Comparison of ENCODE assay signal across 18 cellular contexts in the genomic region with DNA sequence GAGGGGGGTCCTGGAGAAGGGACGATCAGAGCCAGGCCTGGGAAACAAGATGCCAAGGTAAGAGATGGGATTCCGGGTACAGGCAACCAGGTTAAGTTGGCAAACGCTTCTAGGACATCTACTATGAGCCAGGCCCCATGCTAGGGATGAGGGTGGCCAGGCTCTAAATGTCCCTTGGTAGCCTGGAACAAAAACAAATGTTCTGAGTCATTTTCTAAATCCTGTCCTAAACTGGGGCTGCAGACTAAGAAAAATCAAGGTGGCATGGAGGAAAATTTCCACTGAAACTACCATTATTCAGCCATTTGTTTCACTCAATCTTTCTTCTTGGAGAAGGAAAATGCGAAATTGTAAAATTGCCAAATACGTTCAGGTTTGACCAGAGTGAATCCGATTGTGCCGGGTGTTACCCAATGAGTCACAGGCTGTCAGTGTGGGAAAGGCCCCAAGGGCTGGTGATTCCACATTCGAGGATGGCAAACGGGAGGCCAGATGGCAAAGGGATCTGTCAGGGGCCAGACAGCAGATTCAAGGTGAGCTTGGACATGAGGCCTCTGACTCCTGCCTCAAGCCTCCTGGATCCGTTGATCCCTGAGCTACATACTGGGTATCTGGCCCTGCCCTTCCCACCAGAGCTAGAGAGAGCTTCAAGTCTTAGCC. TPM values are rescaled to one million over a fixed set of nuclear protein-coding genes. Genes with fewer than 3 reads are reported as not detected.
A peak's percentile ranks its signal among the peaks of the same experiment; 100 is the strongest.
DNase-seq lines count a peak whose midpoint lies in the region; ATAC-seq and TF ChIP-seq lines count a peak whose summit lies in the region.
"Had no signal": no experiment of that assay in that cellular context is flagged by ENCODE, and none has a peak within 500 bp of the region (broad histone marks: within the 10 kb centered on the region; RNA-seq: fewer than 3 reads in every experiment).

No MANE protein-coding gene starts in this region.

- H4K20me1 ChIP-seq in HCT116 (ENCODE audit: insufficient read depth): no peaks in the 10 kb centered on the region

- POLR2A ChIA-PET in HCT116 (lab: Charles Lee): no interaction called here

- no peaks in the 10 kb centered on the region for H3K79me2 ChIP-seq in HCT116 (ENCODE audit: insufficient read depth, low read length)

- TF ChIP-seq CTCF in HCT116 (IDR thresholded peaks at IDR 0.05 in 2 of 3, conservative IDR thresholded peaks at IDR 0.05 in 1 of 3; ENCODE audit: borderline replicate concordance in 1 of 3, insufficient read depth in 1 of 3, low read depth in 2 of 3, low read length in 2 of 3) (no peak), RWPE2 (IDR thresholded peaks at IDR 0.05; ENCODE audit: poor library complexity, severe bottlenecking) (no peak)

- TF ChIP-seq POLR2A in HCT116 (IDR thresholded peaks at IDR 0.05; ENCODE audit: borderline replicate concordance, extremely low read depth, insufficient read depth, insufficient read length): no peak

- ATAC-seq in HCT116: no peak
- ATAC-seq in RWPE2 (ENCODE audit: low read depth): peak; percentile 90
- no peak for ATAC-seq in GM18502 (IDR thresholded peaks at IDR 0.05; ENCODE audit: poor library complexity, unreplicated experiment)
- ATAC-seq in HG02623 (IDR thresholded peaks at IDR 0.05; ENCODE audit: unreplicated experiment): no peak
- ATAC-seq: activated naive CD8-positive, alpha-beta T cell treated with anti-CD3 and anti-CD28 coated beads, Interleukin-2, amount 50 U/mL, for 24 hours; activated T-helper 17 cell treated with anti-CD3 and anti-CD28 coated beads, Interleukin-2, amount 50 U/mL, for 72 hours; lower lobe of right lung; natural killer cell treated with Interleukin-12 subunit alpha and Interleukin-12 subunit beta and Interleukin-15 and Interleukin-18, amount 100 ng/mL, for 72 hours had no signal

- CTCF ChIA-PET in HCT116 (lab: Charles Lee): interaction anchor here (3.5 kb wide), 1 partner anchor 103 kb away, joined by 22 read pairs; no protein-coding TSS in a partner anchor

- H3K4me1 ChIP-seq in HCT116 (ENCODE audit: control insufficient read depth in 1 of 2, insufficient read depth in 2 of 2, low read length in 2 of 2) (peaks cover 11 to 28% of the 10 kb centered on the region in 2 experiments), RWPE2 (ENCODE audit: insufficient read depth, poor library complexity, severe bottlenecking) (peaks cover 12% of the 10 kb centered on the region)
- H3K4me1 ChIP-seq: lower lobe of right lung, Peyer's patch, uterus had no signal

- H3K9me3 ChIP-seq in HCT116 (ENCODE audit: control insufficient read depth in 1 of 2, insufficient read depth in 1 of 2, low read depth in 1 of 2, low read length in 2 of 2) (no peaks in the 10 kb centered on the region), RWPE2 (ENCODE audit: severe bottlenecking) (no peaks in the 10 kb centered on the region)
- H3K9me3 ChIP-seq: lower lobe of right lung, Peyer's patch, uterus had no signal

- intact Hi-C loops in HCT116 (cut with micrococcal nuclease): no loop called here

- H3K27ac ChIP-seq in HCT116 (ENCODE audit: low read depth, low read length) (no peak overlapping the region), RWPE2 (ENCODE audit: poor library complexity, severe bottlenecking) (no peak overlapping the region)
- H3K27ac ChIP-seq: lower lobe of right lung, Peyer's patch, uterus had no signal

- no peaks in the 10 kb centered on the region for H3K9me2 ChIP-seq in HCT116 (ENCODE audit: insufficient read depth)

- 0 out of 2 replicates have a peak overlapping the region, but pooled peaks have one; percentile 6 for H3K4me2 ChIP-seq in HCT116 (ENCODE audit: low read length)

- H3K9ac ChIP-seq in HCT116 (ENCODE audit: low read length): no peak overlapping the region

- H3K4me3 ChIP-seq in HCT116 (replicated peaks in 1 of 2; ENCODE audit: low read depth in 1 of 2, low read length in 2 of 2) (no peak overlapping the region), RWPE2 (ENCODE audit: severe bottlenecking) (no peak overlapping the region)
- H3K4me3 ChIP-seq: lower lobe of right lung, Peyer's patch, uterus had no signal

- BruUV-seq in HCT116 (replicated peaks; lab: Mats Ljungman, UMichigan): no TSS peak

- H2AFZ ChIP-seq in HCT116 (ENCODE audit: low read depth, low read length, poor library complexity, severe bottlenecking): peak overlapping the region; percentile 47

- peak; percentile 74 for DNase-seq in A172 (ENCODE audit: low spot score)
- DNase-seq in HCT116 (ENCODE audit: low read depth, low spot score): no peak
- DNase-seq in RWPE2 (ENCODE audit: low spot score): peak; percentile 89
- peak; percentile 7 for DNase-seq in glomerular visceral epithelial cell (ENCODE audit: extremely low spot score)
- no peak for DNase-seq in cortex of kidney (lab: John Stamatoyannopoulos, UW)
- DNase-seq in SIG-M5 treated with dmso at 0.1 percent for 504 hours (lab: John Stamatoyannopoulos, UW; ENCODE audit: unreplicated experiment): no peak
- DNase-seq: activated naive CD8-positive, alpha-beta T cell treated with anti-CD3 and anti-CD28 coated beads, Interleukin-2, amount 50 U/mL, for 24 hours; GDM1; lower lobe of right lung; NCI-H1092 treated with DMSO at 0.1 percent for 48 hours; NCI-H2107; Peyer's patch; uterus had no signal

- H3K36me3 ChIP-seq in HCT116 (ENCODE audit: control insufficient read depth in 1 of 2, insufficient read depth in 2 of 2, low read length in 2 of 2) (no peaks in the 10 kb centered on the region), RWPE2 (ENCODE audit: low read depth) (no peaks in the 10 kb centered on the region)
- H3K36me3 ChIP-seq: lower lobe of right lung, Peyer's patch, uterus had no signal

- TF ChIP-seq RAD21 in HCT116 (IDR thresholded peaks at IDR 0.05; ENCODE audit: low read depth): no peak

- RAD21 ChIA-PET in HCT116 (lab: Charles Lee; ENCODE audit: low non-redundant PET in 1 of 2, low total read pairs in 2 of 2, uncharacterized antibody in 2 of 2, unreplicated experiment in 2 of 2): interaction anchor here in 1 of 2 experiments (0.6 kb wide), 1 partner anchor 388 kb away, joined by 3 read pairs; no protein-coding TSS in a partner anchor

- H3K27me3 ChIP-seq in HCT116 (ENCODE audit: insufficient read depth, low read length): no peaks in the 10 kb centered on the region
- H3K27me3 ChIP-seq in RWPE2 (ENCODE audit: insufficient read depth, poor library complexity, severe bottlenecking): no peaks in the 10 kb centered on the region
- H3K27me3 ChIP-seq: Peyer's patch, uterus had no signal

TF ChIP-seq in HCT116, 20 proteins besides CTCF, POLR2A, EP300 and RAD21:
- TF ChIP-seq JUND (IDR thresholded peaks at IDR 0.05) (peak; percentile 25; the same call in 1 of the 2 replicates), REST (IDR thresholded peaks at IDR 0.05; ENCODE audit: low read depth) (no peak), TCF7L2 (IDR thresholded peaks at IDR 0.05; ENCODE audit: borderline replicate concordance, extremely low read depth, insufficient read depth, insufficient read length) (no peak), EGR1 (IDR thresholded peaks at IDR 0.05; ENCODE audit: low read depth) (no peak), EZH2 (IDR thresholded peaks at IDR 0.05) (no peak), CBX3 (IDR thresholded peaks at IDR 0.05; ENCODE audit: low read depth) (0 out of 2 replicates have a peak, but pooled peaks have one; percentile 15), ZFX (IDR thresholded peaks at IDR 0.05) (no peak), MAX (IDR thresholded peaks at IDR 0.05) (no peak), POLR2AphosphoS5 (IDR thresholded peaks at IDR 0.05; ENCODE audit: low read depth, low read length) (no peak), FOSL1 (IDR thresholded peaks at IDR 0.05; ENCODE audit: low read depth) (0 out of 2 replicates have a peak, but pooled peaks have one; percentile 29)

RNA-seq across cellular contexts. Expression of gene PAX5, which starts 57.6 kb away (rescaled TPM):
- total RNA-seq in A172 (2014; rRNA removed; shearing (Covaris generic)): 0.03 TPM in 1 of 2 replicates, not detected in the other
- total RNA-seq in HCT116 (2021; ENCODE audit: unreplicated experiment): 0.17 TPM
- 0.01 TPM in 1 of 2 replicates, not detected in the other for polyA plus RNA-seq in HCT116 (2012)
- total RNA-seq: glomerular endothelial cell had no signal

Comparison
In these comparisons a context has a peak if more than half of its experiments do, and no peak if none do; other contexts are left out.
1. DNase-seq: peak in A172 (single experiment), RWPE2 (single experiment) and glomerular visceral epithelial cell (single experiment); none in HCT116 (single experiment), cortex of kidney (single experiment) and SIG-M5 treated with dmso at 0.1 percent for 504 hours (single experiment).